In the genomic region with DNA sequence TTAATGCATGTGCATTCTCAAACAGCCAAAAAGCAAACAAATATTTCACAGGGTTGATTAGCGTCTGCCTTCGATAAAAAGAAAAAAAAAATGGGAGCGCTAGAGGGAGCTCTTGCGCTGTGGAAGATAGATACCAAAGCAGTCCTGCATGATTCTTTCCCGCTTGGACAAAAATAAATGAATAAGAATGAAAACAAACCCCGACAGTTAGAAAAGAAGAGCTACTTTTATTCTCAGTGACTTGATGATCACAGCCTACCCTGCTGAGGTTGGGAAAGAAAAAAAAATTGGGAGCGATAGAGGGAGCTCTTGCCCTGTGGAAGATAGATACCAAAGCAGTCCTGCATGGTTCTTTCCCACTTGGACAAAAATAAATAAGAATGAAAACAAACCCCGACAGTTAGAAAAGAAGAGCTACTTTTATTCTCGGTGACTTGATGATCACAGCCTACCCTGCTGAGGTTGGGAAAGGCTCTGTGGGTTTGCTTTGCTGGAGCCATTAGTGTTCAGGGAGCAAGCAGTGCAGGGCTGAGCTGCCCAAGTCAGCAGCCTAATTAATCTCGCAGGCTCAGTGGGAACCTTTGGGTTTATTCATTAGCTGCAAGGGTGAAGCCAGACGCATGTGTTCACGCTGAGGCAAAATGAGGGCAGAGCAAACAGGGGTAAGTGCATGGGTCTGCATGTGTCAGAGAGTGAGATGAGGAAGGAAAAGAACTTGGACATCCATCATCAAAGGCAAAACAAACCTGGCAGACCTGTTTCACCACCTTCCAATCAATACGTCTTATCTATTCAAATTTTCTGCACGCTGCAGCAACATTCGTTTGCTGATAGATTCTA, we compare ENCODE assay signal across 1 cellular context.
TF ChIP-seq lines count a peak whose summit lies in the region.

No MANE protein-coding gene starts in this region.

TF ChIP-seq in GM23338, 12 proteins besides CTCF, POLR2A, EP300 and RAD21 (continued from another document):
- TF ChIP-seq, protein P1, sequence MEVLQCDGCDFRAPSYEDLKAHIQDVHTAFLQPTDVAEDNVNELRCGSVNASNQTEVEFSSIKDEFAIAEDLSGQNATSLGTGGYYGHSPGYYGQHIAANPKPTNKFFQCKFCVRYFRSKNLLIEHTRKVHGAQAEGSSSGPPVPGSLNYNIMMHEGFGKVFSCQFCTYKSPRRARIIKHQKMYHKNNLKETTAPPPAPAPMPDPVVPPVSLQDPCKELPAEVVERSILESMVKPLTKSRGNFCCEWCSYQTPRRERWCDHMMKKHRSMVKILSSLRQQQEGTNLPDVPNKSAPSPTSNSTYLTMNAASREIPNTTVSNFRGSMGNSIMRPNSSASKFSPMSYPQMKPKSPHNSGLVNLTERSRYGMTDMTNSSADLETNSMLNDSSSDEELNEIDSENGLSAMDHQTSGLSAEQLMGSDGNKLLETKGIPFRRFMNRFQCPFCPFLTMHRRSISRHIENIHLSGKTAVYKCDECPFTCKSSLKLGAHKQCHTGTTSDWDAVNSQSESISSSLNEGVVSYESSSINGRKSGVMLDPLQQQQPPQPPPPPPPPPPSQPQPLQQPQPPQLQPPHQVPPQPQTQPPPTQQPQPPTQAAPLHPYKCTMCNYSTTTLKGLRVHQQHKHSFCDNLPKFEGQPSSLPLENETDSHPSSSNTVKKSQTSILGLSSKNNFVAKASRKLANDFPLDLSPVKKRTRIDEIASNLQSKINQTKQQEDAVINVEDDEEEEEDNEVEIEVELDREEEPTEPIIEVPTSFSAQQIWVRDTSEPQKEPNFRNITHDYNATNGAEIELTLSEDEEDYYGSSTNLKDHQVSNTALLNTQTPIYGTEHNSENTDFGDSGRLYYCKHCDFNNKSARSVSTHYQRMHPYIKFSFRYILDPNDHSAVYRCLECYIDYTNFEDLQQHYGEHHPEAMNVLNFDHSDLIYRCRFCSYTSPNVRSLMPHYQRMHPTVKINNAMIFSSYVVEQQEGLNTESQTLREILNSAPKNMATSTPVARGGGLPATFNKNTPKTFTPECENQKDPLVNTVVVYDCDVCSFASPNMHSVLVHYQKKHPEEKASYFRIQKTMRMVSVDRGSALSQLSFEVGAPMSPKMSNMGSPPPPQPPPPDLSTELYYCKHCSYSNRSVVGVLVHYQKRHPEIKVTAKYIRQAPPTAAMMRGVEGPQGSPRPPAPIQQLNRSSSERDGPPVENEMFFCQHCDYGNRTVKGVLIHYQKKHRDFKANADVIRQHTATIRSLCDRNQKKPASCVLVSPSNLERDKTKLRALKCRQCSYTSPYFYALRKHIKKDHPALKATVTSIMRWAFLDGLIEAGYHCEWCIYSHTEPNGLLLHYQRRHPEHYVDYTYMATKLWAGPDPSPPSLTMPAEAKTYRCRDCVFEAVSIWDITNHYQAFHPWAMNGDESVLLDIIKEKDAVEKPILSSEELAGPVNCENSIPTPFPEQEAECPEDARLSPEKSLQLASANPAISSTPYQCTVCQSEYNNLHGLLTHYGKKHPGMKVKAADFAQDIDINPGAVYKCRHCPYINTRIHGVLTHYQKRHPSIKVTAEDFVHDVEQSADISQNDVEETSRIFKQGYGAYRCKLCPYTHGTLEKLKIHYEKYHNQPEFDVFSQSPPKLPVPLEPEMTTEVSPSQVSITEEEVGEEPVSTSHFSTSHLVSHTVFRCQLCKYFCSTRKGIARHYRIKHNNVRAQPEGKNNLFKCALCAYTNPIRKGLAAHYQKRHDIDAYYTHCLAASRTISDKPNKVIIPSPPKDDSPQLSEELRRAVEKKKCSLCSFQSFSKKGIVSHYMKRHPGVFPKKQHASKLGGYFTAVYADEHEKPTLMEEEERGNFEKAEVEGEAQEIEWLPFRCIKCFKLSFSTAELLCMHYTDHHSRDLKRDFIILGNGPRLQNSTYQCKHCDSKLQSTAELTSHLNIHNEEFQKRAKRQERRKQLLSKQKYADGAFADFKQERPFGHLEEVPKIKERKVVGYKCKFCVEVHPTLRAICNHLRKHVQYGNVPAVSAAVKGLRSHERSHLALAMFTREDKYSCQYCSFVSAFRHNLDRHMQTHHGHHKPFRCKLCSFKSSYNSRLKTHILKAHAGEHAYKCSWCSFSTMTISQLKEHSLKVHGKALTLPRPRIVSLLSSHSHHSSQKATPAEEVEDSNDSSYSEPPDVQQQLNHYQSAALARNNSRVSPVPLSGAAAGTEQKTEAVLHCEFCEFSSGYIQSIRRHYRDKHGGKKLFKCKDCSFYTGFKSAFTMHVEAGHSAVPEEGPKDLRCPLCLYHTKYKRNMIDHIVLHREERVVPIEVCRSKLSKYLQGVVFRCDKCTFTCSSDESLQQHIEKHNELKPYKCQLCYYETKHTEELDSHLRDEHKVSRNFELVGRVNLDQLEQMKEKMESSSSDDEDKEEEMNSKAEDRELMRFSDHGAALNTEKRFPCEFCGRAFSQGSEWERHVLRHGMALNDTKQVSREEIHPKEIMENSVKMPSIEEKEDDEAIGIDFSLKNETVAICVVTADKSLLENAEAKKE (CRISPR knock-in tag; IDR thresholded peaks at IDR 0.05) = no peak
- TF ChIP-seq POLR2AphosphoS5 (IDR thresholded peaks at IDR 0.05; ENCODE audit: low read depth) (no peak), EZH2 (IDR thresholded peaks at IDR 0.05; ENCODE audit: low read depth, unreplicated experiment) (no peak), NANOG (IDR thresholded peaks at IDR 0.05; ENCODE audit: borderline replicate concordance) (no peak), CREB1 (CRISPR knock-in tag; IDR thresholded peaks at IDR 0.05; ENCODE audit: low read depth) (no peak), ZNF114 (CRISPR knock-in tag; IDR thresholded peaks at IDR 0.05) (no peak), STAT1 (IDR thresholded peaks at IDR 0.05; ENCODE audit: unreplicated experiment) (no peak), ZNF331 (CRISPR knock-in tag; IDR thresholded peaks at IDR 0.05; ENCODE audit: low read depth) (no peak)
- TF ChIP-seq, protein P2, sequence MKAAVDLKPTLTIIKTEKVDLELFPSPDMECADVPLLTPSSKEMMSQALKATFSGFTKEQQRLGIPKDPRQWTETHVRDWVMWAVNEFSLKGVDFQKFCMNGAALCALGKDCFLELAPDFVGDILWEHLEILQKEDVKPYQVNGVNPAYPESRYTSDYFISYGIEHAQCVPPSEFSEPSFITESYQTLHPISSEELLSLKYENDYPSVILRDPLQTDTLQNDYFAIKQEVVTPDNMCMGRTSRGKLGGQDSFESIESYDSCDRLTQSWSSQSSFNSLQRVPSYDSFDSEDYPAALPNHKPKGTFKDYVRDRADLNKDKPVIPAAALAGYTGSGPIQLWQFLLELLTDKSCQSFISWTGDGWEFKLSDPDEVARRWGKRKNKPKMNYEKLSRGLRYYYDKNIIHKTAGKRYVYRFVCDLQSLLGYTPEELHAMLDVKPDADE (IDR thresholded peaks at IDR 0.05) = no peak
- TF ChIP-seq, protein P3, sequence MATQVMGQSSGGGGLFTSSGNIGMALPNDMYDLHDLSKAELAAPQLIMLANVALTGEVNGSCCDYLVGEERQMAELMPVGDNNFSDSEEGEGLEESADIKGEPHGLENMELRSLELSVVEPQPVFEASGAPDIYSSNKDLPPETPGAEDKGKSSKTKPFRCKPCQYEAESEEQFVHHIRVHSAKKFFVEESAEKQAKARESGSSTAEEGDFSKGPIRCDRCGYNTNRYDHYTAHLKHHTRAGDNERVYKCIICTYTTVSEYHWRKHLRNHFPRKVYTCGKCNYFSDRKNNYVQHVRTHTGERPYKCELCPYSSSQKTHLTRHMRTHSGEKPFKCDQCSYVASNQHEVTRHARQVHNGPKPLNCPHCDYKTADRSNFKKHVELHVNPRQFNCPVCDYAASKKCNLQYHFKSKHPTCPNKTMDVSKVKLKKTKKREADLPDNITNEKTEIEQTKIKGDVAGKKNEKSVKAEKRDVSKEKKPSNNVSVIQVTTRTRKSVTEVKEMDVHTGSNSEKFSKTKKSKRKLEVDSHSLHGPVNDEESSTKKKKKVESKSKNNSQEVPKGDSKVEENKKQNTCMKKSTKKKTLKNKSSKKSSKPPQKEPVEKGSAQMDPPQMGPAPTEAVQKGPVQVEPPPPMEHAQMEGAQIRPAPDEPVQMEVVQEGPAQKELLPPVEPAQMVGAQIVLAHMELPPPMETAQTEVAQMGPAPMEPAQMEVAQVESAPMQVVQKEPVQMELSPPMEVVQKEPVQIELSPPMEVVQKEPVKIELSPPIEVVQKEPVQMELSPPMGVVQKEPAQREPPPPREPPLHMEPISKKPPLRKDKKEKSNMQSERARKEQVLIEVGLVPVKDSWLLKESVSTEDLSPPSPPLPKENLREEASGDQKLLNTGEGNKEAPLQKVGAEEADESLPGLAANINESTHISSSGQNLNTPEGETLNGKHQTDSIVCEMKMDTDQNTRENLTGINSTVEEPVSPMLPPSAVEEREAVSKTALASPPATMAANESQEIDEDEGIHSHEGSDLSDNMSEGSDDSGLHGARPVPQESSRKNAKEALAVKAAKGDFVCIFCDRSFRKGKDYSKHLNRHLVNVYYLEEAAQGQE (IDR thresholded peaks at IDR 0.05; ENCODE audit: unreplicated experiment) = no peak
